In the genomic region with DNA sequence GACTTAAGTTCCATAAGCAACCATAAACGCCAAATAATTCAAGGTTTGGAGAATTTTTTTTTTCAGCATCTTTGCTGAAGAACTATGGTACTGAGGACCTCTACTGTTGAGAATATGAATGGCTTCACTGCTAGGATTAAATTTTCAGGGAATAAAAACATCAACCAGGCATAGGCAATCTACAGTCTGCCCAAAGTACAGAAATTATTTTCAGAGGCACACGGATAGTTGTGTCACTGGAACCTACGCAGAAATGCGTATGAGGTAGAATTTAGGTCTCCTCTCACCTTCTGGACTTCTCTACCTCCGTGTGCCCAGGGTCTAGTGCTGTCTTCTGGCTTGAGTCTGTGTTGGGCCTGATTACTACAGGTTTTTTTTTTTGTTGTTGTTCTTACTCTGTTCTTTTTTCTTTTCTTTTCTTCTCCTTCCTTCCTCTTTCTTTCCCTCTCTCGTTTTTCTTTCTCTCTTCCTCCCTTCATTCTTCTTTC, we compare ENCODE assay signal across 8 cellular contexts. TPM values are rescaled to one million over a fixed set of nuclear protein-coding genes. Genes with fewer than 3 reads are reported as not detected.
A peak's percentile ranks its signal among the peaks of the same experiment; 100 is the strongest.
DNase-seq lines count a peak whose midpoint lies in the region; ATAC-seq and TF ChIP-seq lines count a peak whose summit lies in the region.

No MANE protein-coding gene starts in this region.

- no peaks in the 10 kb centered on the region for H3K27me3 ChIP-seq in ascending aorta
- peaks cover 2% of the 10 kb centered on the region for H3K27me3 ChIP-seq in kidney epithelial cell (ENCODE audit: control insufficient read depth, insufficient read depth, low read length)

- DNase-seq in NCI-H146 (lab: John Stamatoyannopoulos, UW) = peak; percentile 22
- DNase-seq in NCI-H146 treated with DMSO at 0.1 percent for 48 hours (lab: John Stamatoyannopoulos, UW; ENCODE audit: unreplicated experiment) = no peak
- peak; percentile 31 for DNase-seq in MV-4-11 (lab: John Stamatoyannopoulos, UW)
- no peak for DNase-seq in ascending aorta (ENCODE audit: low spot score in 2 of 2)
- DNase-seq in kidney epithelial cell (ENCODE audit: low read depth) = no peak
- no peak for DNase-seq in activated T-helper 2 cell treated with anti-CD3 and anti-CD28 coated beads, Interferon-gamma antibody, Interleukin-2, Interleukin-4, amounts not matched to agents 10 μg/mL and 5 μg/mL and 100 μg/mL, durations not matched to agents 14 hours and 24 hours and 36 hours (ENCODE audit: low spot score)

- no peaks in the 10 kb centered on the region for H3K4me1 ChIP-seq in ascending aorta

- H3K9me3 ChIP-seq in ascending aorta = no peaks in the 10 kb centered on the region

- H3K36me3 Mint-ChIP-seq in activated T-helper 2 cell treated with anti-CD3 and anti-CD28 coated beads, Interferon-gamma antibody, Interleukin-2, Interleukin-4, amounts not matched to agents 10 μg/mL and 5 μg/mL and 100 μg/mL, durations not matched to agents 14 hours and 24 hours and 36 hours (ENCODE audit: low read depth) = no peaks in the 10 kb centered on the region

- H3K27ac Mint-ChIP-seq in activated T-helper 2 cell treated with anti-CD3 and anti-CD28 coated beads, Interferon-gamma antibody, Interleukin-2, Interleukin-4, amounts not matched to agents 10 μg/mL and 5 μg/mL and 100 μg/mL, durations not matched to agents 14 hours and 24 hours and 36 hours = no peak overlapping the region

- no peak overlapping the region for H3K4me3 ChIP-seq in ascending aorta
- no peak overlapping the region for H3K4me3 ChIP-seq in kidney epithelial cell (ENCODE audit: low read depth, low read length)

- TF ChIP-seq CTCF in ascending aorta (IDR thresholded peaks at IDR 0.05) (peak; percentile 52 to 73 (median 59)), kidney epithelial cell (IDR thresholded peaks at IDR 0.05; ENCODE audit: insufficient read depth, low read length, poor library complexity, severe bottlenecking) (peak; percentile 67)

- H3K27me3 Mint-ChIP-seq in activated T-helper 2 cell treated with anti-CD3 and anti-CD28 coated beads, Interferon-gamma antibody, Interleukin-2, Interleukin-4, amounts not matched to agents 10 μg/mL and 5 μg/mL and 100 μg/mL, durations not matched to agents 14 hours and 24 hours and 36 hours (ENCODE audit: low read depth) = peaks cover 37% of the 10 kb centered on the region

- intact Hi-C loops in ascending aorta (cut with DNase I) = loop anchor here (1.0 kb wide), 1 partner anchor 134 kb away; no protein-coding TSS in a partner anchor
- intact Hi-C loops in activated T-helper 2 cell treated with anti-CD3 and anti-CD28 coated beads, Interferon-gamma antibody, Interleukin-2, Interleukin-4, amounts not matched to agents 10 μg/mL and 5 μg/mL and 100 μg/mL, durations not matched to agents 14 hours and 24 hours and 36 hours (cut with micrococcal nuclease) = loop anchor here (1.0 kb wide), 1 partner anchor 137 kb away; no protein-coding TSS in a partner anchor

- no peak overlapping the region for H3K4me3 Mint-ChIP-seq in activated T-helper 2 cell treated with anti-CD3 and anti-CD28 coated beads, Interferon-gamma antibody, Interleukin-2, Interleukin-4, amounts not matched to agents 10 μg/mL and 5 μg/mL and 100 μg/mL, durations not matched to agents 14 hours and 24 hours and 36 hours (ENCODE audit: low read depth)

- H3K9me3 Mint-ChIP-seq in activated T-helper 2 cell treated with anti-CD3 and anti-CD28 coated beads, Interferon-gamma antibody, Interleukin-2, Interleukin-4, amounts not matched to agents 10 μg/mL and 5 μg/mL and 100 μg/mL, durations not matched to agents 14 hours and 24 hours and 36 hours = no peaks in the 10 kb centered on the region

- ATAC-seq in HG03571 (IDR thresholded peaks at IDR 0.05; ENCODE audit: unreplicated experiment) (no peak), HG03521 (IDR thresholded peaks at IDR 0.05; ENCODE audit: unreplicated experiment) (no peak)

- H3K4me1 Mint-ChIP-seq in activated T-helper 2 cell treated with anti-CD3 and anti-CD28 coated beads, Interferon-gamma antibody, Interleukin-2, Interleukin-4, amounts not matched to agents 10 μg/mL and 5 μg/mL and 100 μg/mL, durations not matched to agents 14 hours and 24 hours and 36 hours (ENCODE audit: low read depth) = peaks cover 3% of the 10 kb centered on the region

- H3K27ac ChIP-seq in ascending aorta = no peak overlapping the region

- H3K36me3 ChIP-seq in ascending aorta (no peaks in the 10 kb centered on the region), kidney epithelial cell (ENCODE audit: control insufficient read depth, insufficient read depth, low read length) (no peaks in the 10 kb centered on the region)

RNA-seq across cellular contexts. Expression of gene NACA2, which starts 39.7 kb away (rescaled TPM):
- total RNA-seq in ascending aorta = not detected
- total RNA-seq in kidney epithelial cell = not detected in 2 replicates
- total RNA-seq in activated T-helper 2 cell treated with anti-CD3 and anti-CD28 coated beads, Interferon-gamma antibody, Interleukin-2, Interleukin-4, amounts not matched to agents 10 μg/mL and 5 μg/mL and 100 μg/mL, durations not matched to agents 14 hours and 24 hours and 36 hours = not detected in 2 replicates

Comparison
In these comparisons a context has a peak if more than half of its experiments do, and no peak if none do; other contexts are left out.
1. DNase-seq: peak in NCI-H146 (single experiment) and MV-4-11 (single experiment); none in NCI-H146 treated with DMSO at 0.1 percent for 48 hours (single experiment), ascending aorta (0 of 2), kidney epithelial cell (single experiment) and activated T-helper 2 cell treated with anti-CD3 and anti-CD28 coated beads, Interferon-gamma antibody, Interleukin-2, Interleukin-4, amounts not matched to agents 10 μg/mL and 5 μg/mL and 100 μg/mL, durations not matched to agents 14 hours and 24 hours and 36 hours (single experiment).